16 cellular contexts compared by ENCODE assay signal in the genomic region with DNA sequence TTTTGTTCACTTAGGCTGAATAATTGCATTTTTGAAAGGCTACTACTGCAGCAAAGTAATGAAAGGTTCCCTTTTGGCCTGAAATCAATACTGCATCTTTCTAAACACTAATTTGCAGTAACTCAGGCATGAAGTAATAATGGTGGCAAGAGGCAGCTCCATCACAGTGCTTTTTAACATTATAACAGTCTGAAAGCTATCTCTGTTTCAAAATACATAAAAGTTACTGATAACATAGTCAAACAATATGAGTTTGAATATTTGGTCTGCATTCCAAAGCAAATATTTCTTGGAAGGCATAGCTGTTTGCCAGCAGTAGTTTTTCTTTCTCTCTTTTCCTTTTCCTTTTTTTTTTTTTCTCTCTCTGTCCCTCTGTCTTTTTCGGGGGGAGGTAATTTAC.
DNase-seq lines count a peak whose midpoint lies in the region; ATAC-seq and TF ChIP-seq lines count a peak whose summit lies in the region.
"Had no signal": no experiment of that assay in that cellular context is flagged by ENCODE, and none has a peak within 500 bp of the region (broad histone marks: within the 10 kb centered on the region; RNA-seq: fewer than 3 reads in every experiment).

No MANE protein-coding gene starts in this region.

- H3K27ac ChIP-seq in IMR-90 (ENCODE audit: insufficient read depth, low read length) = no peak overlapping the region
- peak overlapping the region; percentile 16 for H3K27ac ChIP-seq in VCaP
- H3K27ac ChIP-seq: Peyer's patch had no signal

- H3K27me3 ChIP-seq in IMR-90 (ENCODE audit: control insufficient read depth, insufficient read depth, low read length) = no peaks in the 10 kb centered on the region
- H3K27me3 ChIP-seq: Peyer's patch had no signal

- no peak overlapping the region for H2BK15ac ChIP-seq in IMR-90 (ENCODE audit: low read depth, low read length)

- no peak overlapping the region for H2BK5ac ChIP-seq in IMR-90 (ENCODE audit: low read depth, low read length, poor library complexity, severe bottlenecking)

- in situ Hi-C loops in IMR-90 (cut with MboI; ENCODE audit: low sequenced_read_pairs) = no loop called here

- peaks cover 0 to 8% of the 10 kb centered on the region in 2 experiments; a peak in 2 of 4 replicates for H3K79me1 ChIP-seq in IMR-90 (ENCODE audit: low read depth in 1 of 2, low read length in 2 of 2)

- no peaks in the 10 kb centered on the region for H3K9me3 ChIP-seq in IMR-90 (ENCODE audit: control insufficient read depth, insufficient read depth, low read length)
- H3K9me3 ChIP-seq: HAP-1, Peyer's patch, SK-N-SH had no signal

- H3K9ac ChIP-seq in IMR-90 (ENCODE audit: low read depth, low read length) = no peak overlapping the region
- H3K9ac ChIP-seq: SK-N-SH had no signal

- H2BK20ac ChIP-seq in IMR-90 (ENCODE audit: low read depth, low read length) = no peak overlapping the region

- no peak overlapping the region for H3K4me2 ChIP-seq in IMR-90 (ENCODE audit: low read depth, low read length)
- H3K4me2 ChIP-seq: SK-N-SH had no signal

- H3K4ac ChIP-seq in IMR-90 (ENCODE audit: low read depth, low read length) = no peak overlapping the region

- CTCF ChIA-PET in IMR-90 (lab: Yijun Ruan, JAX) = interaction anchor here (0.6 to 1.1 kb wide), 2 partner anchors 11 to 39 kb away, joined by 3 read pairs; no protein-coding TSS in a partner anchor

- H3K14ac ChIP-seq in IMR-90 (replicated peaks; ENCODE audit: low read depth, low read length) = no peak overlapping the region

- H2AK9ac ChIP-seq in IMR-90 (replicated peaks; ENCODE audit: low read depth, low read length, poor library complexity) = no peak overlapping the region

- peaks cover 7% of the 10 kb centered on the region for H3K4me1 ChIP-seq in IMR-90 (ENCODE audit: control insufficient read depth, insufficient read depth, low read length)
- H3K4me1 ChIP-seq: HAP-1, Peyer's patch had no signal

- H3K23ac ChIP-seq in IMR-90 (ENCODE audit: low read depth, low read length) = no peak overlapping the region

- no peak for TF ChIP-seq CTCF in IMR-90 (conservative IDR thresholded peaks at IDR 0.05; ENCODE audit: low read depth, low read length)
- TF ChIP-seq CTCF in VCaP (conservative IDR thresholded peaks at IDR 0.05) = no peak
- no peak for TF ChIP-seq CTCF in fibroblast of the aortic adventitia (IDR thresholded peaks at IDR 0.05; ENCODE audit: insufficient read depth, low read length)

- no peak overlapping the region for H4K8ac ChIP-seq in IMR-90 (ENCODE audit: low read depth in 2 of 2, low read length in 2 of 2)

- intact Hi-C loops in IMR-90 (cut with micrococcal nuclease) = no loop called here

- H4K20me1 ChIP-seq in IMR-90 (ENCODE audit: insufficient read depth, low read length) = peaks cover 3% of the 10 kb centered on the region; the same call in 1 of the 2 replicates

- H2AK5ac ChIP-seq in IMR-90 (ENCODE audit: low read depth, low read length) = no peak overlapping the region

- H2AFZ ChIP-seq in IMR-90 (replicated peaks; ENCODE audit: low read length, poor library complexity) = no peak overlapping the region

- ATAC-seq in IMR-90 (ENCODE audit: low read depth) (peak; percentile 44), HG03520 (IDR thresholded peaks at IDR 0.05; ENCODE audit: unreplicated experiment) (no peak)
- ATAC-seq: Right ventricle myocardium inferior had no signal

- peaks cover 6% of the 10 kb centered on the region; the same call in 1 of the 2 replicates for H3K9me1 ChIP-seq in IMR-90 (ENCODE audit: insufficient read depth, low read length)

- POLR2A ChIA-PET in IMR-90 (lab: Charles Lee; ENCODE audit: unreplicated experiment) = no interaction called here

- no peak for TF ChIP-seq RAD21 in IMR-90 (IDR thresholded peaks at IDR 0.05; ENCODE audit: low read length)

- H4K5ac ChIP-seq in IMR-90 (ENCODE audit: low read depth, low read length) = no peak overlapping the region

- TF ChIP-seq POLR2A in IMR-90 (IDR thresholded peaks at IDR 0.05; ENCODE audit: low read depth, low read length) = no peak

- dilution Hi-C loops in IMR-90 (cut with HindIII; ENCODE audit: low sequenced_read_pairs, unreplicated experiment) = no loop called here

- peaks cover 2% of the 10 kb centered on the region for H3K36me3 ChIP-seq in IMR-90 (ENCODE audit: control insufficient read depth, insufficient read depth, low read length)
- H3K36me3 ChIP-seq: HAP-1, Peyer's patch had no signal

- BruUV-seq in IMR-90 (replicated peaks; lab: Mats Ljungman, UMichigan) = no TSS peak

- no peak overlapping the region for H4K91ac ChIP-seq in IMR-90 (ENCODE audit: insufficient read depth, low read depth, low read length)

- no peak overlapping the region for H3K18ac ChIP-seq in IMR-90 (ENCODE audit: low read depth, low read length)

- DNase-seq in IMR-90 (no peak), fibroblast of the aortic adventitia (ENCODE audit: low read depth) (peak; percentile 38), retina (peak; percentile 17), NCI-H524 treated with DMSO at 0.1 percent for 48 hours (lab: John Stamatoyannopoulos, UW) (no peak)
- DNase-seq in activated naive CD4-positive, alpha-beta T cell treated with anti-CD3 and anti-CD28 coated beads, Interleukin-2, amount 50 U/mL, for 16 hours = no peak
- DNase-seq: Calu3; CD4-positive, CD25-positive, alpha-beta regulatory T cell; MV-4-11; NCI-H2029; NCI-H510A treated with DMSO at 0.1 percent for 48 hours; Peyer's patch; SK-N-SH had no signal

- no peak overlapping the region for H3K56ac ChIP-seq in IMR-90 (ENCODE audit: extremely low read depth, insufficient read depth, low read length)

- H2BK120ac ChIP-seq in IMR-90 (ENCODE audit: low read depth, low read length) = no peak overlapping the region

- H3K4me3 ChIP-seq in IMR-90 (ENCODE audit: insufficient read depth, low read depth, low read length) (no peak overlapping the region), fibroblast of the aortic adventitia (ENCODE audit: low read depth, low read length) (no peak overlapping the region)
- H3K4me3 ChIP-seq: HAP-1, Peyer's patch had no signal

- WGBS in IMR-90 (ENCODE audit: extremely low coverage in 2 of 2, insufficient read length in 1 of 2), 2 experiments = no CpG with 5 or more reads among the region's 1 CpG

TF ChIP-seq in IMR-90, 13 proteins besides CTCF, POLR2A, EP300 and RAD21:
- TF ChIP-seq MXI1 (IDR thresholded peaks at IDR 0.05; ENCODE audit: borderline replicate concordance, low read depth, low read length) (no peak), RCOR1 (IDR thresholded peaks at IDR 0.05; ENCODE audit: insufficient replicate concordance, low read length) (no peak), BHLHE40 (IDR thresholded peaks at IDR 0.05; ENCODE audit: low read depth, low read length) (no peak)
TF ChIP-seq in IMR-90: peak in this region for 0.

Comparison
In these comparisons a context has a peak if more than half of its experiments do, and no peak if none do; other contexts are left out.
1. DNase-seq: peak in fibroblast of the aortic adventitia (single experiment) and retina (single experiment); none in IMR-90 (single experiment), activated naive CD4-positive, alpha-beta T cell treated with anti-CD3 and anti-CD28 coated beads, Interleukin-2, amount 50 U/mL, for 16 hours (single experiment) and NCI-H524 treated with DMSO at 0.1 percent for 48 hours (single experiment).